Comparison of ENCODE assay signal across 13 cellular contexts in genomic region chr2:45119038-45119437, GRCh38.
DNase-seq lines count a peak whose midpoint lies in the region; ATAC-seq, FAIRE-seq and TF ChIP-seq lines count a peak whose summit lies in the region.
"Had no signal": no experiment of that assay in that cellular context is flagged by ENCODE, and none has a peak within 500 bp of the region (broad histone marks: within the 10 kb centered on the region; RNA-seq: fewer than 3 reads in every experiment).

No MANE protein-coding gene starts in this region.

- H3K14ac ChIP-seq in IMR-90 (replicated peaks; ENCODE audit: low read depth, low read length) = no peak overlapping the region

- ATAC-seq in IMR-90 (ENCODE audit: low read depth) = peak; percentile 30; the same call in 1 of the 2 replicates
- ATAC-seq in body of pancreas = peak; percentile 58
- ATAC-seq in GM21737 (IDR thresholded peaks at IDR 0.05; ENCODE audit: unreplicated experiment) = no peak
- no peak for ATAC-seq in HG03039 (IDR thresholded peaks at IDR 0.05; ENCODE audit: unreplicated experiment)
- no peak for ATAC-seq in left colon
- ATAC-seq: activated CD8-positive, alpha-beta T cell treated with anti-CD3 and anti-CD28 coated beads, Interleukin-2, amount 10 ng/mL, durations not matched to agents 7 days and 5 days had no signal

- no peak overlapping the region for H4K8ac ChIP-seq in IMR-90 (ENCODE audit: low read depth in 2 of 2, low read length in 2 of 2)

- H3K23ac ChIP-seq in IMR-90 (ENCODE audit: low read depth, low read length) = no peak overlapping the region

- no peak overlapping the region for H2BK15ac ChIP-seq in IMR-90 (ENCODE audit: low read depth, low read length)

- no peak overlapping the region for H2AK9ac ChIP-seq in IMR-90 (replicated peaks; ENCODE audit: low read depth, low read length, poor library complexity)

- in situ Hi-C loops in IMR-90 (cut with MboI; ENCODE audit: low sequenced_read_pairs) = no loop called here

- DNase-seq in AG10803 (ENCODE audit: low read depth) = peak; percentile 64
- peak; percentile 72 for DNase-seq in IMR-90
- no peak for DNase-seq in body of pancreas
- DNase-seq in kidney tubule cell (ENCODE audit: low spot score) = peak; percentile 94
- no peak for DNase-seq in small intestine
- DNase-seq in left colon = no peak
- DNase-seq: activated CD8-positive, alpha-beta T cell treated with anti-CD3 and anti-CD28 coated beads, Interleukin-2, amount 10 ng/mL, durations not matched to agents 7 days and 5 days; DND-41; midbrain; NCI-H1048; uterus had no signal

- no peak overlapping the region for H2AFZ ChIP-seq in IMR-90 (replicated peaks; ENCODE audit: low read length, poor library complexity)

- TF ChIP-seq RAD21 in IMR-90 (IDR thresholded peaks at IDR 0.05; ENCODE audit: low read length) = no peak

- H2BK20ac ChIP-seq in IMR-90 (ENCODE audit: low read depth, low read length) = no peak overlapping the region

- H3K9me3 ChIP-seq in IMR-90 (ENCODE audit: control insufficient read depth, insufficient read depth, low read length) = no peaks in the 10 kb centered on the region
- H3K9me3 ChIP-seq in body of pancreas = no peaks in the 10 kb centered on the region
- H3K9me3 ChIP-seq in small intestine (ENCODE audit: control insufficient read depth, low read depth) = no peaks in the 10 kb centered on the region
- H3K9me3 ChIP-seq: uterus had no signal

- no TSS peak for BruUV-seq in IMR-90 (replicated peaks; lab: Mats Ljungman, UMichigan)

- H3K4me1 ChIP-seq in IMR-90 (ENCODE audit: control insufficient read depth, insufficient read depth, low read length) (peaks cover 9% of the 10 kb centered on the region), body of pancreas (no peaks in the 10 kb centered on the region), small intestine (ENCODE audit: control insufficient read depth in 2 of 2, insufficient read depth in 1 of 2, low read depth in 1 of 2, low read length in 1 of 2) (no peaks in the 10 kb centered on the region)
- H3K4me1 ChIP-seq: uterus had no signal

- dilution Hi-C loops in IMR-90 (cut with HindIII; ENCODE audit: low sequenced_read_pairs, unreplicated experiment) = no loop called here

- POLR2A ChIA-PET in IMR-90 (lab: Charles Lee; ENCODE audit: unreplicated experiment) = no interaction called here

- peaks cover 3% of the 10 kb centered on the region; the same call in 1 of the 2 replicates for H3K9me1 ChIP-seq in IMR-90 (ENCODE audit: insufficient read depth, low read length)

- H3K27ac ChIP-seq in IMR-90 (ENCODE audit: insufficient read depth, low read length) (no peak overlapping the region), body of pancreas (no peak overlapping the region), small intestine (ENCODE audit: low read depth in 1 of 2, low read length in 1 of 2) (no peak overlapping the region)
- H3K27ac ChIP-seq: uterus had no signal

- no CpG with 5 or more reads among the region's 5 CpGs for WGBS in IMR-90 (ENCODE audit: extremely low coverage in 2 of 2, insufficient read length in 1 of 2), 2 experiments
- WGBS in body of pancreas, 2 donors = 85 to 93% methylated on average over 5 of the region's 5 CpGs
- 93 to 96% (median 94%) methylated on average over 5 of the region's 5 CpGs for WGBS in small intestine, 3 donors

- TF ChIP-seq POLR2A in IMR-90 (IDR thresholded peaks at IDR 0.05; ENCODE audit: low read depth, low read length) (no peak), body of pancreas (IDR thresholded peaks at IDR 0.05) (no peak)

- H3K36me3 ChIP-seq in IMR-90 (ENCODE audit: control insufficient read depth, insufficient read depth, low read length) (no peaks in the 10 kb centered on the region), body of pancreas (replicated peaks in 1 of 2; ENCODE audit: insufficient read depth in 1 of 2, low read depth in 2 of 2) (no peaks in the 10 kb centered on the region), small intestine (ENCODE audit: control insufficient read depth in 2 of 2, insufficient read depth in 2 of 2, low read length in 2 of 2) (no peaks in the 10 kb centered on the region)
- H3K36me3 ChIP-seq: uterus had no signal

- H3K4me2 ChIP-seq in IMR-90 (ENCODE audit: low read depth, low read length) = no peak overlapping the region

- H2AK5ac ChIP-seq in IMR-90 (ENCODE audit: low read depth, low read length) = no peak overlapping the region

- H3K9ac ChIP-seq in IMR-90 (ENCODE audit: low read depth, low read length) = no peak overlapping the region

- CTCF ChIA-PET in IMR-90 (lab: Yijun Ruan, JAX) = interaction anchor here (0.6 to 1.5 kb wide), 3 partner anchors 8 to 375 kb away, joined by 3 to 4 read pairs (median 3); no protein-coding TSS in a partner anchor

- no peak overlapping the region for H3K4ac ChIP-seq in IMR-90 (ENCODE audit: low read depth, low read length)

- intact Hi-C loops in IMR-90 (cut with micrococcal nuclease) = no loop called here
- intact Hi-C loops in body of pancreas (cut with DNase I) = no loop called here
- intact Hi-C loops in left colon (cut with DNase I, micrococcal nuclease) = no loop called here

- H3K79me1 ChIP-seq in IMR-90 (ENCODE audit: low read depth in 1 of 2, low read length in 2 of 2) = no peaks in the 10 kb centered on the region

- H3K18ac ChIP-seq in IMR-90 (ENCODE audit: low read depth, low read length) = no peak overlapping the region

- no peak for FAIRE-seq in small intestine (lab: Jason Lieb, UNC)

- H2BK120ac ChIP-seq in IMR-90 (ENCODE audit: low read depth, low read length) = no peak overlapping the region

- H3K4me3 ChIP-seq in AG10803 (ENCODE audit: low read length) (no peak overlapping the region), IMR-90 (ENCODE audit: insufficient read depth, low read depth, low read length) (no peak overlapping the region), body of pancreas (no peak overlapping the region), small intestine (ENCODE audit: low read depth in 1 of 2, low read length in 2 of 2) (no peak overlapping the region)
- H3K4me3 ChIP-seq: uterus had no signal

- H4K5ac ChIP-seq in IMR-90 (ENCODE audit: low read depth, low read length) = no peak overlapping the region

- TF ChIP-seq CTCF in AG10803 (conservative IDR thresholded peaks at IDR 0.05; ENCODE audit: low read length) = no peak
- TF ChIP-seq CTCF in IMR-90 (conservative IDR thresholded peaks at IDR 0.05; ENCODE audit: low read depth, low read length) = no peak
- TF ChIP-seq CTCF in body of pancreas (IDR thresholded peaks at IDR 0.05) = no peak

- no peak overlapping the region for H4K91ac ChIP-seq in IMR-90 (ENCODE audit: insufficient read depth, low read depth, low read length)

- peaks cover 4% of the 10 kb centered on the region; the same call in 1 of the 2 replicates for H4K20me1 ChIP-seq in IMR-90 (ENCODE audit: insufficient read depth, low read length)

- H3K56ac ChIP-seq in IMR-90 (ENCODE audit: extremely low read depth, insufficient read depth, low read length) = no peak overlapping the region

- no peak overlapping the region for H2BK5ac ChIP-seq in IMR-90 (ENCODE audit: low read depth, low read length, poor library complexity, severe bottlenecking)

- peaks cover 17% of the 10 kb centered on the region for H3K27me3 ChIP-seq in IMR-90 (ENCODE audit: control insufficient read depth, insufficient read depth, low read length)
- H3K27me3 ChIP-seq in body of pancreas = no peaks in the 10 kb centered on the region
- H3K27me3 ChIP-seq in small intestine (ENCODE audit: control insufficient read depth in 2 of 2, insufficient read depth in 2 of 2, low read length in 2 of 2) = no peaks in the 10 kb centered on the region
- H3K27me3 ChIP-seq: uterus had no signal

TF ChIP-seq in IMR-90, 13 proteins besides CTCF, POLR2A, EP300 and RAD21:
- TF ChIP-seq CEBPB (IDR thresholded peaks at IDR 0.05; ENCODE audit: low read depth, low read length) (peak; percentile 62), MAFK (IDR thresholded peaks at IDR 0.05; ENCODE audit: low read depth, low read length) (no peak)

Comparison
In these comparisons a context has a peak if more than half of its experiments do, and no peak if none do; other contexts are left out.
1. DNase-seq: peak in AG10803 (single experiment), IMR-90 (single experiment) and kidney tubule cell (single experiment); none in body of pancreas (0 of 4), small intestine (single experiment) and left colon (0 of 2).
2. ATAC-seq: peak in IMR-90 (single experiment) and body of pancreas (single experiment); none in GM21737 (single experiment), HG03039 (single experiment) and left colon (single experiment).